1 cellular context compared by ENCODE assay signal in the genomic region with DNA sequence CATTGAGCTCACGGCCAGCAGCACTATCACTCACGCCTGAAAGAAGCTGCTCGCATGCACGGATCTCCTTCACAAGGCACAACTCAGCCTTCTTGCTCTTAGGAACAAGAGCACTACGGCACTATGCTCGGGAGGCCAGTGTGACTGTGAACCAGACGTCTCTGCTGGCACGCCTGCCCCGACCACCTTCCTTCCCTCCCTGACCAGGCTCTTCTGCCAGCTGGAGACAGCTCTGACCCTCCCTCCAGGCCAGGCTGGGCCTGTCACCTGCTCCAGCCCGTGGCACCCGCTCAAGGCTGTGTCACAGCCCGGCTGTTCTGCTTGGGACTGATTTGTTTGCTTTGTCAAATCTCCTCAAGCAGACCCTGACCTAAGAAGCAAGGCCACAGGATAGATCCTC.
TF ChIP-seq lines count a peak whose summit lies in the region.

No MANE protein-coding gene starts in this region.

TF ChIP-seq in WTC11, 78 proteins besides CTCF, POLR2A, EP300 and RAD21 (continued from another document):
- TF ChIP-seq, protein P1, sequence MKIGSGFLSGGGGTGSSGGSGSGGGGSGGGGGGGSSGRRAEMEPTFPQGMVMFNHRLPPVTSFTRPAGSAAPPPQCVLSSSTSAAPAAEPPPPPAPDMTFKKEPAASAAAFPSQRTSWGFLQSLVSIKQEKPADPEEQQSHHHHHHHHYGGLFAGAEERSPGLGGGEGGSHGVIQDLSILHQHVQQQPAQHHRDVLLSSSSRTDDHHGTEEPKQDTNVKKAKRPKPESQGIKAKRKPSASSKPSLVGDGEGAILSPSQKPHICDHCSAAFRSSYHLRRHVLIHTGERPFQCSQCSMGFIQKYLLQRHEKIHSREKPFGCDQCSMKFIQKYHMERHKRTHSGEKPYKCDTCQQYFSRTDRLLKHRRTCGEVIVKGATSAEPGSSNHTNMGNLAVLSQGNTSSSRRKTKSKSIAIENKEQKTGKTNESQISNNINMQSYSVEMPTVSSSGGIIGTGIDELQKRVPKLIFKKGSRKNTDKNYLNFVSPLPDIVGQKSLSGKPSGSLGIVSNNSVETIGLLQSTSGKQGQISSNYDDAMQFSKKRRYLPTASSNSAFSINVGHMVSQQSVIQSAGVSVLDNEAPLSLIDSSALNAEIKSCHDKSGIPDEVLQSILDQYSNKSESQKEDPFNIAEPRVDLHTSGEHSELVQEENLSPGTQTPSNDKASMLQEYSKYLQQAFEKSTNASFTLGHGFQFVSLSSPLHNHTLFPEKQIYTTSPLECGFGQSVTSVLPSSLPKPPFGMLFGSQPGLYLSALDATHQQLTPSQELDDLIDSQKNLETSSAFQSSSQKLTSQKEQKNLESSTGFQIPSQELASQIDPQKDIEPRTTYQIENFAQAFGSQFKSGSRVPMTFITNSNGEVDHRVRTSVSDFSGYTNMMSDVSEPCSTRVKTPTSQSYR (CRISPR knock-in tag; IDR thresholded peaks at IDR 0.05): no peak
- TF ChIP-seq NR3C1 (CRISPR knock-in tag; conservative IDR thresholded peaks at IDR 0.05; ENCODE audit: low read depth): no peak
- TF ChIP-seq GRHL2 (CRISPR knock-in tag; IDR thresholded peaks at IDR 0.05; ENCODE audit: insufficient replicate concordance, severe bottlenecking): no peak
- TF ChIP-seq GTF2I (CRISPR knock-in tag; conservative IDR thresholded peaks at IDR 0.05): no peak
- TF ChIP-seq ZNF512 (CRISPR knock-in tag; IDR thresholded peaks at IDR 0.05; ENCODE audit: borderline replicate concordance): no peak
- no peak for TF ChIP-seq EMX1 (CRISPR knock-in tag; IDR thresholded peaks at IDR 0.05)
